8 cellular contexts compared by ENCODE assay signal in genomic region chr5:180831139-180832080, GRCh38. TPM values are rescaled to one million over a fixed set of nuclear protein-coding genes. Genes with fewer than 3 reads are reported as not detected.
DNase-seq lines count a peak whose midpoint lies in the region; ATAC-seq, FAIRE-seq and TF ChIP-seq lines count a peak whose summit lies in the region.

No MANE protein-coding gene starts in this region.

- H3K27me3 Mint-ChIP-seq in T-helper 17 cell: no peaks in the 10 kb centered on the region

- no peaks in the 10 kb centered on the region for H3K9me3 ChIP-seq in T-helper 17 cell (ENCODE audit: control insufficient read depth, low read length, poor library complexity, severe bottlenecking)
- peaks cover 19% of the 10 kb centered on the region for H3K9me3 ChIP-seq in left ventricle myocardium inferior (replicated peaks)

- FAIRE-seq in urothelium cell line (lab: Jason Lieb, UNC): no peak

- H3K4me1 Mint-ChIP-seq in T-helper 17 cell: peaks cover 39% of the 10 kb centered on the region

- intact Hi-C loops in left ventricle myocardium inferior (cut with micrococcal nuclease): no loop called here

- TF ChIP-seq CTCF in GM06990 (IDR thresholded peaks at IDR 0.05; ENCODE audit: insufficient read depth, low read length, poor library complexity, severe bottlenecking) (no peak), left ventricle myocardium inferior (IDR thresholded peaks at IDR 0.05; ENCODE audit: borderline replicate concordance) (peak; percentile 48)

- H3K36me3 ChIP-seq in GM06990 (ENCODE audit: control insufficient read depth, insufficient read depth, low read length) (peaks cover 15% of the 10 kb centered on the region), left ventricle myocardium inferior (peaks cover 39% of the 10 kb centered on the region)

- peak overlapping the region; percentile 97 for H3K4me3 Mint-ChIP-seq in T-helper 17 cell

- H3K27me3 ChIP-seq in GM06990 (replicated peaks; ENCODE audit: control insufficient read depth, insufficient read depth, low read length): no peaks in the 10 kb centered on the region
- H3K27me3 ChIP-seq in left ventricle myocardium inferior (ENCODE audit: low read depth): no peaks in the 10 kb centered on the region

- peaks cover 60% of the 10 kb centered on the region for H3K4me1 ChIP-seq in left ventricle myocardium inferior

- DNase-seq in GM06990 (ENCODE audit: extremely low read depth, insufficient read length) (peak; percentile 92), Kasumi-1 (lab: John Stamatoyannopoulos, UW) (peak; percentile 60 to 83), T-helper 17 cell (peak; percentile 66 to 67 (median 66)), amygdala (lab: John Stamatoyannopoulos, UW) (peak in 55 of 56 donors; percentile 27 to 89 (median 74)), left ventricle myocardium inferior (peak; percentile 90), putamen (ENCODE audit: low spot score) (peak; percentile 81), urothelium cell line (ENCODE audit: low spot score) (peak; percentile 92)

- H3K36me3 Mint-ChIP-seq in T-helper 17 cell (ENCODE audit: low read depth): peaks cover 2% of the 10 kb centered on the region

- H3K4me3 ChIP-seq in GM06990 (replicated peaks; ENCODE audit: low read depth, low read length) (peak overlapping the region; percentile 74), left ventricle myocardium inferior (peak overlapping the region; percentile 96)

- H3K27ac ChIP-seq in left ventricle myocardium inferior (replicated peaks): peak overlapping the region; percentile 98

- H3K27ac Mint-ChIP-seq in T-helper 17 cell: peak overlapping the region; percentile 97

- ATAC-seq in GM21786 (IDR thresholded peaks at IDR 0.05; ENCODE audit: unreplicated experiment): peak; percentile 74
- ATAC-seq in T-helper 17 cell: peak; percentile 70

RNA-seq across cellular contexts. Expression of gene MGAT1, which starts 28.8 kb away (rescaled TPM):
- 10 to 100 TPM; 77.1 to 80.8 TPM for total RNA-seq in T-helper 17 cell
- total RNA-seq in left ventricle myocardium inferior: 60.4 TPM

RNA-seq across cellular contexts. Expression of gene ZFP62, which starts 29.7 kb away (rescaled TPM):
- total RNA-seq in T-helper 17 cell (10 to 100 TPM; 18.9 to 23.5 TPM), left ventricle myocardium inferior (15.9 TPM)

Comparison
In these comparisons a context has a peak if more than half of its experiments do, and no peak if none do; other contexts are left out.
1. Peak in every context shown above with its lines: DNase-seq, ATAC-seq, H3K4me3 ChIP-seq and H3K27ac ChIP-seq.